Comparison of ENCODE assay signal across 1 cellular context in genomic region chr15:58604455-58604923, GRCh38.
TF ChIP-seq lines count a peak whose summit lies in the region.

No MANE protein-coding gene starts in this region.

TF ChIP-seq in HepG2, 621 proteins besides CTCF, POLR2A, EP300 and RAD21 (continued from another document):
- TF ChIP-seq NFAT5 (CRISPR knock-in tag; IDR thresholded peaks at IDR 0.05) (no peak), ZNF44 (CRISPR knock-in tag; IDR thresholded peaks at IDR 0.05) (no peak), NCOA2 (CRISPR knock-in tag; IDR thresholded peaks at IDR 0.05) (peak; percentile 42; the same call in 1 of the 2 replicates), AKAP8 (CRISPR knock-in tag; IDR thresholded peaks at IDR 0.05) (no peak), ISL2 (CRISPR knock-in tag; IDR thresholded peaks at IDR 0.05) (0 out of 2 replicates have a peak, but pooled peaks have one; percentile 16), TCF12 (IDR thresholded peaks at IDR 0.05) (no peak), TCF12 (CRISPR knock-in tag; IDR thresholded peaks at IDR 0.05) (no peak), RBM39 (IDR thresholded peaks at IDR 0.05; ENCODE audit: low read depth, low read length, poor library complexity, severe bottlenecking) (no peak), CEBPB (IDR thresholded peaks at IDR 0.05; ENCODE audit: borderline replicate concordance, low read depth, low read length) (peak; percentile 66), ZNF121 (CRISPR knock-in tag; IDR thresholded peaks at IDR 0.05) (peak; percentile 94), FOSL2 (CRISPR knock-in tag; IDR thresholded peaks at IDR 0.05) (0 out of 2 replicates have a peak, but pooled peaks have one; percentile 12), TEAD3 (CRISPR knock-in tag; optimal IDR thresholded peaks at IDR 0.05; ENCODE audit: borderline replicate concordance) (peak; percentile 46), ZBTB33 (CRISPR knock-in tag; IDR thresholded peaks at IDR 0.05) (peak; percentile 91), NFYB (CRISPR knock-in tag; IDR thresholded peaks at IDR 0.05) (no peak), BATF2 (CRISPR knock-in tag; IDR thresholded peaks at IDR 0.05) (no peak), CEBPG (CRISPR knock-in tag; IDR thresholded peaks at IDR 0.05) (peak; percentile 52)
